In the genomic region with DNA sequence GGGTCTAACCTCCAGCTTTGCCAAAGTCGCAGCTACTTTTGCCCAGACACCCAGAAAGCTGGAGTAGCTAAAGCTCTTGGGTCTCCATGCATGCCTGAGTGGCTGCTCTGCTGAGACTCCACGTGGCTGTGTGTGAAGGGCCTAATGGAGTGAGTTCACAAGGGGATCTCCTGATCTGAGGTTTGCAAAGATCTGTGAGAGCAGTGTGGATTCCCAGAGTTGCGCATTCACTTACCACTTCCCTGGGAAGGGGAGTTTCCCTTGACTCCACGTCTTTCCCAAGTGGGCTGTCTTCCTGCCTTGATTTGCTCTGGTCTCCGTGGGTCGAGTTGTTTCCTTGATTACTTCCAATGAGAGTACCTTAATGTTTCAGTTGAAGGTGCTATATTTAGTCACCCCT, we compare ENCODE assay signal across 32 cellular contexts. TPM values are rescaled to one million over a fixed set of nuclear protein-coding genes. Genes with fewer than 3 reads are reported as not detected.
"Had no signal": no experiment of that assay in that cellular context is flagged by ENCODE, and none has a peak within 500 bp of the region (broad histone marks: within the 10 kb centered on the region; RNA-seq: fewer than 3 reads in every experiment).

No MANE protein-coding gene starts in this region.

- DNase-seq: activated CD4-positive, alpha-beta memory T cell treated with anti-CD3 and anti-CD28 coated beads, Interleukin-2, amount 10 ng/mL, durations not matched to agents 7 days and 5 days; activated CD4-positive, alpha-beta T cell treated with anti-CD3 and anti-CD28 coated beads for 1 hour; activated CD4-positive, alpha-beta T cell treated with anti-CD3 and anti-CD28 coated beads for 4 hours; activated CD4-positive, alpha-beta T cell treated with anti-CD3 and anti-CD28 coated beads, Interleukin-2, amount 10 ng/mL, durations not matched to agents 7 days and 5 days; activated CD4-positive, alpha-beta T cell treated with anti-CD3 and anti-CD28 coated beads, Interleukin-2, amount 50 U/mL, for 4 hours; activated CD8-positive, alpha-beta memory T cell treated with anti-CD3 and anti-CD28 coated beads, Interleukin-2, amount 50 U/mL, for 48 hours; activated effector memory CD4-positive, alpha-beta T cell treated with Interleukin-2 at 50 U/mL for 16 hours; activated gamma-delta T cell treated with Interleukin-2 at 50 U/mL for 16 hours; activated naive CD4-positive, alpha-beta T cell treated with anti-CD3 and anti-CD28 coated beads, Interleukin-2, amount 50 U/mL, for 16 hours; activated naive CD4-positive, alpha-beta T cell treated with Interleukin-2 at 50 U/mL for 16 hours; activated T-cell treated with anti-CD3 and anti-CD28 coated beads for 4 hours; activated T-cell treated with anti-CD3 and anti-CD28 coated beads, Interleukin-2, amount 50 U/mL, for 4 hours; amniotic stem cell; aorta; body of pancreas; caudate nucleus; cortex of kidney; dermis blood vessel endothelial cell; effector CD4-positive, alpha-beta T cell; effector memory CD8-positive, alpha-beta T cell; erythroblast; foreskin keratinocyte; gastrocnemius medialis; glutamatergic neuron; heart left ventricle; T-helper 2 cell had no signal

- H3K27ac ChIP-seq: body of pancreas, esophagus muscularis mucosa, foreskin keratinocyte, gastrocnemius medialis, heart left ventricle, VCaP had no signal

- H3K4me1 Mint-ChIP-seq: activated T-helper 17 cell treated with anti-CD3 and anti-CD28 coated beads, Interleukin-2, amount 50 U/mL, for 72 hours had no signal

- H3K9me3 ChIP-seq: body of pancreas, gastrocnemius medialis had no signal

- H3K4me1 ChIP-seq: esophagus muscularis mucosa, gastrocnemius medialis had no signal

- ATAC-seq: activated T-cell treated with anti-CD3 and anti-CD28 coated beads, Interleukin-2, amount 50 U/mL, for 4 hours; activated T-helper 17 cell treated with anti-CD3 and anti-CD28 coated beads, Interleukin-2, amount 50 U/mL, for 72 hours; body of pancreas; effector memory CD8-positive, alpha-beta T cell; foreskin keratinocyte; gastrocnemius medialis; heart left ventricle; WTC11 had no signal

- FAIRE-seq: colon had no signal

- H3K36me3 ChIP-seq: esophagus muscularis mucosa, gastrocnemius medialis, heart left ventricle had no signal

- H3K27me3 ChIP-seq: body of pancreas, gastrocnemius medialis, heart left ventricle had no signal

- H3K9me3 Mint-ChIP-seq: activated T-helper 17 cell treated with anti-CD3 and anti-CD28 coated beads, Interleukin-2, amount 50 U/mL, for 72 hours; effector memory CD8-positive, alpha-beta T cell had no signal

- H3K4me3 Mint-ChIP-seq: activated CD4-positive, alpha-beta memory T cell treated with anti-CD3 and anti-CD28 coated beads, Interleukin-2, amount 10 ng/mL, durations not matched to agents 7 days and 5 days; activated CD4-positive, alpha-beta T cell treated with anti-CD3 and anti-CD28 coated beads, Interleukin-2, amount 10 ng/mL, durations not matched to agents 7 days and 5 days; activated naive CD8-positive, alpha-beta T cell; activated T-cell treated with anti-CD3 and anti-CD28 coated beads, Interleukin-2, amount 50 U/mL, for 4 hours; activated T-helper 17 cell treated with anti-CD3 and anti-CD28 coated beads, Interleukin-2, amount 50 U/mL, for 72 hours; effector memory CD8-positive, alpha-beta T cell; WTC11 had no signal

- H3K27ac Mint-ChIP-seq: activated CD4-positive, alpha-beta memory T cell treated with anti-CD3 and anti-CD28 coated beads, Interleukin-2, amount 10 ng/mL, durations not matched to agents 7 days and 5 days; activated CD4-positive, alpha-beta T cell treated with anti-CD3 and anti-CD28 coated beads, Interleukin-2, amount 10 ng/mL, durations not matched to agents 7 days and 5 days; activated naive CD8-positive, alpha-beta T cell; activated T-helper 17 cell treated with anti-CD3 and anti-CD28 coated beads, Interleukin-2, amount 50 U/mL, for 72 hours; effector memory CD8-positive, alpha-beta T cell; WTC11 had no signal

- H3K36me3 Mint-ChIP-seq: WTC11 had no signal

- H3K4me3 ChIP-seq: body of pancreas, esophagus muscularis mucosa, gastrocnemius medialis, heart left ventricle had no signal

RNA-seq across cellular contexts. Expression of gene CDKN2B-AS1, which starts 32.1 kb away (rescaled TPM):
- polyA plus RNA-seq: heart left ventricle had no signal

RNA-seq across cellular contexts. Expression of gene CDKN2A, which starts 32.5 kb away (rescaled TPM):
- polyA plus RNA-seq: heart left ventricle had no signal
